In genomic region chr2:162071016-162071415, GRCh38 we compare ENCODE assay signal across 13 cellular contexts. TPM values are rescaled to one million over a fixed set of nuclear protein-coding genes. Genes with fewer than 3 reads are reported as not detected.
DNase-seq lines count a peak whose midpoint lies in the region; ATAC-seq and TF ChIP-seq lines count a peak whose summit lies in the region.
"Had no signal": no experiment of that assay in that cellular context is flagged by ENCODE, and none has a peak within 500 bp of the region (broad histone marks: within the 10 kb centered on the region; RNA-seq: fewer than 3 reads in every experiment).

No MANE protein-coding gene starts in this region.

- H3K4me3 Mint-ChIP-seq in stimulated activated effector memory CD8-positive, alpha-beta T cell treated with anti-CD3 and anti-CD28 coated beads, Interleukin-12 subunit alpha, Interleukin-12 subunit beta, amount 100 ng/mL, for 72 hours, result peak overlapping the region; percentile 91

- intact Hi-C loops in left ventricle myocardium inferior (cut with micrococcal nuclease), result no loop called here
- intact Hi-C loops in left ventricle myocardium superior (cut with micrococcal nuclease), result no loop called here
- intact Hi-C loops in ascending aorta (cut with DNase I), result no loop called here

- H3K27ac Mint-ChIP-seq in stimulated activated effector memory CD8-positive, alpha-beta T cell treated with anti-CD3 and anti-CD28 coated beads, Interleukin-12 subunit alpha, Interleukin-12 subunit beta, amount 100 ng/mL, for 72 hours, result peak overlapping the region; percentile 54

- peaks cover 27% of the 10 kb centered on the region for H3K36me3 Mint-ChIP-seq in stimulated activated effector memory CD8-positive, alpha-beta T cell treated with anti-CD3 and anti-CD28 coated beads, Interleukin-12 subunit alpha, Interleukin-12 subunit beta, amount 100 ng/mL, for 72 hours

- H3K4me1 ChIP-seq in left ventricle myocardium inferior (peaks cover 73% of the 10 kb centered on the region), ascending aorta (peaks cover 0 to 4% of the 10 kb centered on the region in 2 donors)

- H3K9ac ChIP-seq in SK-N-MC (ENCODE audit: insufficient read length), result no peak overlapping the region
- H3K9ac ChIP-seq: parathyroid adenoma had no signal

- DNase-seq in left ventricle myocardium inferior, result no peak
- no peak for DNase-seq in left ventricle myocardium superior
- DNase-seq in SK-N-MC (ENCODE audit: low read depth, low spot score), result peak; percentile 48
- peak; percentile 83 for DNase-seq in fibroblast of pulmonary artery (ENCODE audit: low read depth)
- DNase-seq in stimulated activated effector memory CD8-positive, alpha-beta T cell treated with anti-CD3 and anti-CD28 coated beads, Interleukin-12 subunit alpha, Interleukin-12 subunit beta, amount 100 ng/mL, for 72 hours (ENCODE audit: low spot score in 2 of 2), result no peak
- DNase-seq in pons (ENCODE audit: low spot score), result no peak
- no peak for DNase-seq in GOT3 (lab: John Stamatoyannopoulos, UW)
- no peak for DNase-seq in ascending aorta (ENCODE audit: low spot score in 2 of 2)
- DNase-seq: MV-4-11, NCI-H2171 had no signal

- no peak overlapping the region for H3K4me3 ChIP-seq in left ventricle myocardium inferior
- H3K4me3 ChIP-seq in SK-N-MC, result no peak overlapping the region
- peak overlapping the region; percentile 16 for H3K4me3 ChIP-seq in fibroblast of pulmonary artery (replicated peaks; ENCODE audit: low read depth, low read length)
- no peak overlapping the region for H3K4me3 ChIP-seq in ascending aorta
- H3K4me3 ChIP-seq: tibial nerve had no signal

- no peaks in the 10 kb centered on the region for H3K9me3 Mint-ChIP-seq in stimulated activated effector memory CD8-positive, alpha-beta T cell treated with anti-CD3 and anti-CD28 coated beads, Interleukin-12 subunit alpha, Interleukin-12 subunit beta, amount 100 ng/mL, for 72 hours

- TF ChIP-seq CTCF in left ventricle myocardium inferior (IDR thresholded peaks at IDR 0.05; ENCODE audit: borderline replicate concordance) (no peak), fibroblast of pulmonary artery (IDR thresholded peaks at IDR 0.05; ENCODE audit: low read length, missing control alignments) (no peak), ascending aorta (IDR thresholded peaks at IDR 0.05) (no peak)

- ATAC-seq in left ventricle myocardium superior, result no peak
- ATAC-seq in stimulated activated effector memory CD8-positive, alpha-beta T cell treated with anti-CD3 and anti-CD28 coated beads, Interleukin-12 subunit alpha, Interleukin-12 subunit beta, amount 100 ng/mL, for 72 hours, result no peak
- ATAC-seq: Right ventricle myocardium inferior had no signal

- peaks cover 61% of the 10 kb centered on the region for H3K4me1 Mint-ChIP-seq in stimulated activated effector memory CD8-positive, alpha-beta T cell treated with anti-CD3 and anti-CD28 coated beads, Interleukin-12 subunit alpha, Interleukin-12 subunit beta, amount 100 ng/mL, for 72 hours

- H3K36me3 ChIP-seq in left ventricle myocardium inferior (no peaks in the 10 kb centered on the region), SK-N-MC (ENCODE audit: insufficient read depth, low read length) (no peaks in the 10 kb centered on the region), ascending aorta (no peaks in the 10 kb centered on the region)
- H3K36me3 ChIP-seq: tibial nerve had no signal

- peak overlapping the region; percentile 85 for H3K27ac ChIP-seq in left ventricle myocardium inferior (replicated peaks)
- no peak overlapping the region for H3K27ac ChIP-seq in SK-N-MC
- no peak overlapping the region for H3K27ac ChIP-seq in ascending aorta

- H3K9me3 ChIP-seq in left ventricle myocardium inferior (replicated peaks) (no peaks in the 10 kb centered on the region), SK-N-MC (ENCODE audit: low read depth, low read length) (no peaks in the 10 kb centered on the region), ascending aorta (no peaks in the 10 kb centered on the region)
- H3K9me3 ChIP-seq: tibial nerve had no signal

- H3K27me3 ChIP-seq in left ventricle myocardium inferior (ENCODE audit: low read depth) (no peaks in the 10 kb centered on the region), ascending aorta (no peaks in the 10 kb centered on the region)

RNA-seq across cellular contexts. Expression of gene DPP4, which starts 3.0 kb away (rescaled TPM):
- total RNA-seq in left ventricle myocardium inferior, result 4.4 TPM
- total RNA-seq in left ventricle myocardium superior, result 6.7 TPM
- 1.7 TPM for total RNA-seq in ascending aorta

Comparison
In these comparisons a context has a peak if more than half of its experiments do, and no peak if none do; other contexts are left out.
1. DNase-seq: peak in SK-N-MC (single experiment) and fibroblast of pulmonary artery (single experiment); none in left ventricle myocardium inferior (single experiment), left ventricle myocardium superior (single experiment), stimulated activated effector memory CD8-positive, alpha-beta T cell treated with anti-CD3 and anti-CD28 coated beads, Interleukin-12 subunit alpha, Interleukin-12 subunit beta, amount 100 ng/mL, for 72 hours (0 of 2), pons (single experiment), GOT3 (single experiment) and ascending aorta (0 of 2).